ENCODE assay signal across 1 cellular context in genomic region chr17:49968380-49969133, GRCh38.
A peak's percentile ranks its signal among the peaks of the same experiment; 100 is the strongest.
TF ChIP-seq lines count a peak whose summit lies in the region.

No MANE protein-coding gene starts in this region.

TF ChIP-seq in HepG2, 621 proteins besides CTCF, POLR2A, EP300 and RAD21 (continued from another document and continues in another):
- TF ChIP-seq POGZ (CRISPR knock-in tag; IDR thresholded peaks at IDR 0.05) (no peak; the same call in 1 of the 2 replicates), SAFB2 (CRISPR knock-in tag; IDR thresholded peaks at IDR 0.05; ENCODE audit: borderline replicate concordance, low read depth) (no peak), CENPX (CRISPR knock-in tag; IDR thresholded peaks at IDR 0.05) (no peak), ZBTB46 (CRISPR knock-in tag; IDR thresholded peaks at IDR 0.05; ENCODE audit: borderline replicate concordance) (no peak), ATF7-NPFF (CRISPR knock-in tag; IDR thresholded peaks at IDR 0.05; ENCODE audit: low read depth) (peak; percentile 34; the same call in 1 of the 2 replicates), ASH2L (IDR thresholded peaks at IDR 0.05; ENCODE audit: insufficient read length, low read depth, low read length) (peak; percentile 30), ISX (CRISPR knock-in tag; conservative IDR thresholded peaks at IDR 0.05) (no peak), LCORL (IDR thresholded peaks at IDR 0.05) (no peak), LCORL (CRISPR knock-in tag; IDR thresholded peaks at IDR 0.05) (no peak; the same call in 1 of the 2 replicates), FOXP4 (CRISPR knock-in tag; IDR thresholded peaks at IDR 0.05) (peak; percentile 68), ZNF367 (CRISPR knock-in tag; IDR thresholded peaks at IDR 0.05; ENCODE audit: borderline replicate concordance) (peak; percentile 30; the same call in 1 of the 2 replicates), ZNF235 (CRISPR knock-in tag; IDR thresholded peaks at IDR 0.05; ENCODE audit: borderline replicate concordance) (no peak), RFX1 (IDR thresholded peaks at IDR 0.05) (no peak), ZNF274 (CRISPR knock-in tag; IDR thresholded peaks at IDR 0.05) (peak; percentile 69; the same call in 1 of the 2 replicates), HNF4G (IDR thresholded peaks at IDR 0.05; ENCODE audit: borderline replicate concordance, low read depth, low read length) (no peak), HNF4G (CRISPR knock-in tag; IDR thresholded peaks at IDR 0.05; ENCODE audit: borderline replicate concordance, low read depth) (no peak), FOXO4 (CRISPR knock-in tag; conservative IDR thresholded peaks at IDR 0.05) (no peak), BCL6 (CRISPR knock-in tag; IDR thresholded peaks at IDR 0.05) (no peak), NR2F1 (CRISPR knock-in tag; IDR thresholded peaks at IDR 0.05) (no peak), NCOA5 (CRISPR knock-in tag; IDR thresholded peaks at IDR 0.05) (no peak), TRIM22 (IDR thresholded peaks at IDR 0.05) (no peak), ZNF331 (CRISPR knock-in tag; IDR thresholded peaks at IDR 0.05) (peak; percentile 70; the same call in 1 of the 2 replicates), HOXA5 (CRISPR knock-in tag; IDR thresholded peaks at IDR 0.05) (no peak), ZSCAN22 (CRISPR knock-in tag; IDR thresholded peaks at IDR 0.05) (no peak), ZNF644 (CRISPR knock-in tag; IDR thresholded peaks at IDR 0.05; ENCODE audit: low read depth) (no peak), ZNF850 (CRISPR knock-in tag; conservative IDR thresholded peaks at IDR 0.05) (0 out of 2 replicates have a peak, but pooled peaks have one; percentile 68), RFX5 (IDR thresholded peaks at IDR 0.05; ENCODE audit: low read depth, low read length) (no peak), ZNF460 (CRISPR knock-in tag; IDR thresholded peaks at IDR 0.05; ENCODE audit: borderline replicate concordance) (no peak), ZSCAN31 (CRISPR knock-in tag; IDR thresholded peaks at IDR 0.05; ENCODE audit: low read depth) (no peak), ZBTB3 (CRISPR knock-in tag; IDR thresholded peaks at IDR 0.05; ENCODE audit: borderline replicate concordance, low read depth) (no peak), KLF6 (CRISPR knock-in tag; IDR thresholded peaks at IDR 0.05) (peak; percentile 42; the same call in 1 of the 2 replicates), SRSF1 (optimal IDR thresholded peaks at IDR 0.05; ENCODE audit: low read depth, low read length) (no peak), ZNF503 (CRISPR knock-in tag; IDR thresholded peaks at IDR 0.05) (no peak; the same call in 1 of the 2 replicates), ZNF430 (CRISPR knock-in tag; IDR thresholded peaks at IDR 0.05) (no peak), ZBTB21 (CRISPR knock-in tag; IDR thresholded peaks at IDR 0.05) (no peak), NFRKB (IDR thresholded peaks at IDR 0.05) (no peak), TEAD3 (CRISPR knock-in tag; optimal IDR thresholded peaks at IDR 0.05; ENCODE audit: borderline replicate concordance) (peak; percentile 63), SKIL (CRISPR knock-in tag; IDR thresholded peaks at IDR 0.05; ENCODE audit: borderline replicate concordance) (no peak), ZNF362 (CRISPR knock-in tag; IDR thresholded peaks at IDR 0.05; ENCODE audit: borderline replicate concordance) (no peak), FOXA3 (CRISPR knock-in tag; IDR thresholded peaks at IDR 0.05) (peak; percentile 44; the same call in 1 of the 2 replicates), IRF9 (CRISPR knock-in tag; IDR thresholded peaks at IDR 0.05; ENCODE audit: borderline replicate concordance) (no peak), KLF15 (CRISPR knock-in tag; IDR thresholded peaks at IDR 0.05; ENCODE audit: borderline replicate concordance) (no peak; the same call in 1 of the 2 replicates), HMGA1 (CRISPR knock-in tag; conservative IDR thresholded peaks at IDR 0.05) (no peak), SRY (CRISPR knock-in tag; IDR thresholded peaks at IDR 0.05) (no peak; the same call in 1 of the 2 replicates), GRHL1 (CRISPR knock-in tag; conservative IDR thresholded peaks at IDR 0.05) (no peak), ZNF607 (CRISPR knock-in tag; IDR thresholded peaks at IDR 0.05; ENCODE audit: borderline replicate concordance) (no peak), ZNF792 (CRISPR knock-in tag; IDR thresholded peaks at IDR 0.05) (no peak; the same call in 1 of the 2 replicates), ZNF354B (CRISPR knock-in tag; IDR thresholded peaks at IDR 0.05) (no peak), ZNF451 (CRISPR knock-in tag; IDR thresholded peaks at IDR 0.05) (0 out of 2 replicates have a peak, but pooled peaks have one; percentile 58), SRSF4 (IDR thresholded peaks at IDR 0.05; ENCODE audit: low read depth, low read length, poor library complexity, severe bottlenecking) (no peak), ZNF143 (CRISPR knock-in tag; IDR thresholded peaks at IDR 0.05) (no peak), PHF5A (CRISPR knock-in tag; IDR thresholded peaks at IDR 0.05; ENCODE audit: low read depth, unreplicated experiment) (no peak), ZNF816 (CRISPR knock-in tag; IDR thresholded peaks at IDR 0.05; ENCODE audit: borderline replicate concordance) (peak; percentile 69; the same call in 1 of the 2 replicates), ZNF678 (CRISPR knock-in tag; IDR thresholded peaks at IDR 0.05) (0 out of 2 replicates have a peak, but pooled peaks have one; percentile 74), ZNF232 (CRISPR knock-in tag; IDR thresholded peaks at IDR 0.05; ENCODE audit: borderline replicate concordance) (peak; percentile 30; the same call in 1 of the 2 replicates), TAF15 (IDR thresholded peaks at IDR 0.05; ENCODE audit: low read depth, low read length, poor library complexity, severe bottlenecking) (no peak), ZFP90 (CRISPR knock-in tag; IDR thresholded peaks at IDR 0.05; ENCODE audit: borderline replicate concordance) (no peak), ATM (IDR thresholded peaks at IDR 0.05; ENCODE audit: borderline replicate concordance) (no peak), JUNB (CRISPR knock-in tag; IDR thresholded peaks at IDR 0.05; ENCODE audit: borderline replicate concordance) (no peak; the same call in 1 of the 2 replicates), DNMT1 (CRISPR knock-in tag; IDR thresholded peaks at IDR 0.05) (no peak), CBFB (CRISPR knock-in tag; IDR thresholded peaks at IDR 0.05) (no peak; the same call in 1 of the 2 replicates)
